Comparison of ENCODE assay signal across 10 cellular contexts in the genomic region with DNA sequence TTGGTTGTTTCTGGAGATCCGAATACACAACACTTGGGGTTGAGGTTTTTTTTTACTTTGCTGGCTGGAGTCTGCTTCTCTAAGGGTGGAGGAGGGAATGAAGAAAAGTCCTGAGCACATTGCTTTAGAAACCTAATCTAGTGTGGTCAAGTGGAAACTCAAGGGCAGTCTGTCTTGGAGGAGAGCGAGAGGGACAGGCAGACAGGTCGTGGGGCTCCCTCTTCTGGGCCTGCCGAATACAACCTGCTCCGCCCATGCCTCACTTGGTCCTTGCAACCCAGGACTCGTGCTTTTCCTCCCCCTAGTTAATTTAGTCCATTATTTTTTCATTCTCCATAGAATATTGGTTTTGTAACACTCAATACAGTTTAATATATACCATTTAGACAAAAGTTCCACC.
A peak's percentile ranks its signal among the peaks of the same experiment; 100 is the strongest.
DNase-seq lines count a peak whose midpoint lies in the region; TF ChIP-seq lines count a peak whose summit lies in the region.
"Had no signal": no experiment of that assay in that cellular context is flagged by ENCODE, and none has a peak within 500 bp of the region (broad histone marks: within the 10 kb centered on the region; RNA-seq: fewer than 3 reads in every experiment).

No MANE protein-coding gene starts in this region.

- no peaks in the 10 kb centered on the region for H3K4me1 ChIP-seq in osteoblast (ENCODE audit: insufficient read depth, low read length)
- H3K4me1 ChIP-seq in CD8-positive, alpha-beta memory T cell (ENCODE audit: insufficient read depth, low read length): no peaks in the 10 kb centered on the region

- no peak overlapping the region for H3K27ac ChIP-seq in brain microvascular endothelial cell
- H3K27ac ChIP-seq in osteoblast (ENCODE audit: low read depth, low read length): no peak overlapping the region
- no peak overlapping the region for H3K27ac ChIP-seq in CD8-positive, alpha-beta memory T cell (ENCODE audit: low read depth, low read length)

- in situ Hi-C loops in brain microvascular endothelial cell (cut with HindIII; ENCODE audit: low pct_ligation_motif_present, low sequenced_read_pairs): no loop called here

- H3K4me3 Mint-ChIP-seq in CD8-positive, alpha-beta memory T cell: peak overlapping the region in 1 of 7 donors; percentile 44
- H3K4me3 Mint-ChIP-seq: B cell had no signal

- H2AFZ ChIP-seq in osteoblast (ENCODE audit: low read length): no peak overlapping the region

- H4K20me1 ChIP-seq in osteoblast (ENCODE audit: insufficient read depth, low read length): no peaks in the 10 kb centered on the region

- no peaks in the 10 kb centered on the region for H3K36me3 Mint-ChIP-seq in CD8-positive, alpha-beta memory T cell

- no peaks in the 10 kb centered on the region for H3K36me3 ChIP-seq in brain microvascular endothelial cell (replicated peaks)
- H3K36me3 ChIP-seq in osteoblast (ENCODE audit: insufficient read depth, low read length): no peaks in the 10 kb centered on the region
- no peaks in the 10 kb centered on the region for H3K36me3 ChIP-seq in CD8-positive, alpha-beta memory T cell (ENCODE audit: insufficient read depth, low read length)

- peak; percentile 15 for DNase-seq in NCI-H82 (lab: John Stamatoyannopoulos, UW)
- no peak for DNase-seq in NCI-H82 treated with DMSO at 0.1 percent for 48 hours (lab: John Stamatoyannopoulos, UW; ENCODE audit: unreplicated experiment)
- DNase-seq in LNCaP clone FGC (ENCODE audit: low read depth): peak; percentile 23
- DNase-seq in brain microvascular endothelial cell: no peak
- DNase-seq in osteoblast (ENCODE audit: insufficient read length, low spot score, missing footprints): no peak
- no peak for DNase-seq in CD8-positive, alpha-beta memory T cell
- DNase-seq in NCI-H2196 treated with DMSO at 0.1 percent for 48 hours (lab: John Stamatoyannopoulos, UW; ENCODE audit: unreplicated experiment): no peak
- DNase-seq in NCI-H2227 (lab: John Stamatoyannopoulos, UW; ENCODE audit: unreplicated experiment): no peak
- DNase-seq: activated T-cell treated with anti-CD3 and anti-CD28 coated beads, Interleukin-2, amount 50 U/mL, for 1 hour had no signal

- POLR2A ChIA-PET in CD8-positive, alpha-beta memory T cell (lab: Charles Lee): no interaction called here

- H3K4me2 ChIP-seq in osteoblast (ENCODE audit: insufficient read depth, low read length): no peak overlapping the region

- peak overlapping the region in 1 of 8 donors; percentile 19 for H3K27ac Mint-ChIP-seq in CD8-positive, alpha-beta memory T cell
- H3K27ac Mint-ChIP-seq: B cell had no signal

- no peaks in the 10 kb centered on the region for H3K9me3 Mint-ChIP-seq in CD8-positive, alpha-beta memory T cell

- H3K79me2 ChIP-seq in osteoblast (ENCODE audit: insufficient read depth, low read length): no peaks in the 10 kb centered on the region

- H3K9me3 ChIP-seq in osteoblast (ENCODE audit: low read depth, low read length): no peaks in the 10 kb centered on the region
- H3K9me3 ChIP-seq in CD8-positive, alpha-beta memory T cell (ENCODE audit: low read length): no peaks in the 10 kb centered on the region

- no peaks in the 10 kb centered on the region for H3K4me1 Mint-ChIP-seq in CD8-positive, alpha-beta memory T cell

- CTCF ChIA-PET in CD8-positive, alpha-beta memory T cell (lab: Charles Lee): no interaction called here

- peak; percentile 91 for TF ChIP-seq CTCF in LNCaP clone FGC (IDR thresholded peaks at IDR 0.05; ENCODE audit: control insufficient read depth, extremely low read depth, insufficient read depth)
- TF ChIP-seq CTCF in brain microvascular endothelial cell (IDR thresholded peaks at IDR 0.05; ENCODE audit: low read depth, low read length, missing control alignments): peak; percentile 47
- TF ChIP-seq CTCF in osteoblast (IDR thresholded peaks at IDR 0.05; ENCODE audit: extremely low read depth, low read depth, low read length): peak; percentile 17

- peaks cover 3 to 5% of the 10 kb centered on the region in 2 donors for H3K27me3 Mint-ChIP-seq in CD8-positive, alpha-beta memory T cell

- H3K4me3 ChIP-seq in LNCaP clone FGC (ENCODE audit: low read depth, low read length) (no peak overlapping the region), brain microvascular endothelial cell (ENCODE audit: low read depth, low read length) (no peak overlapping the region), osteoblast (ENCODE audit: insufficient read depth, low read length) (no peak overlapping the region)
- no peak overlapping the region for H3K4me3 ChIP-seq in CD8-positive, alpha-beta memory T cell (ENCODE audit: low read length)

- no peaks in the 10 kb centered on the region for H3K27me3 ChIP-seq in brain microvascular endothelial cell (replicated peaks)
- no peaks in the 10 kb centered on the region for H3K27me3 ChIP-seq in osteoblast (ENCODE audit: insufficient read depth, low read length)
- H3K27me3 ChIP-seq in CD8-positive, alpha-beta memory T cell (ENCODE audit: insufficient read depth, low read length, poor library complexity, severe bottlenecking): no peaks in the 10 kb centered on the region

Comparison
In these comparisons a context has a peak if more than half of its experiments do, and no peak if none do; other contexts are left out.
1. DNase-seq: peak in NCI-H82 (single experiment) and LNCaP clone FGC (single experiment); none in NCI-H82 treated with DMSO at 0.1 percent for 48 hours (single experiment), brain microvascular endothelial cell (single experiment), osteoblast (single experiment), CD8-positive, alpha-beta memory T cell (0 of 5), NCI-H2196 treated with DMSO at 0.1 percent for 48 hours (single experiment) and NCI-H2227 (single experiment).
2. CTCF ChIP-seq: peak in every context shown above with its lines; median percentile 91 in LNCaP clone FGC; 47 in brain microvascular endothelial cell; 17 in osteoblast.